1 cellular context compared by ENCODE assay signal in genomic region chr9:112489039-112489546, GRCh38.
TF ChIP-seq lines count a peak whose summit lies in the region.

No MANE protein-coding gene starts in this region.

TF ChIP-seq in HepG2, 621 proteins besides CTCF, POLR2A, EP300 and RAD21 (continued from another document):
- TF ChIP-seq SOX6 (IDR thresholded peaks at IDR 0.05) (no peak), SOX6 (CRISPR knock-in tag; IDR thresholded peaks at IDR 0.05) (peak; percentile 51; the same call in 1 of the 2 replicates), TRIM22 (IDR thresholded peaks at IDR 0.05) (no peak), KLF16 (CRISPR knock-in tag; IDR thresholded peaks at IDR 0.05) (0 out of 4 replicates have a peak, but pooled peaks of 1 of the 2 experiments have one; percentile 34), RARG (CRISPR knock-in tag; IDR thresholded peaks at IDR 0.05; ENCODE audit: low read depth) (no peak), ZNF776 (CRISPR knock-in tag; IDR thresholded peaks at IDR 0.05) (no peak), SIX4 (CRISPR knock-in tag; IDR thresholded peaks at IDR 0.05) (0 out of 2 replicates have a peak, but pooled peaks have one; percentile 29), MAFG (CRISPR knock-in tag; IDR thresholded peaks at IDR 0.05) (no peak), ZNF276 (CRISPR knock-in tag; IDR thresholded peaks at IDR 0.05; ENCODE audit: low read depth) (no peak), ZNF121 (CRISPR knock-in tag; IDR thresholded peaks at IDR 0.05) (no peak), NONO (IDR thresholded peaks at IDR 0.05) (no peak), NONO (CRISPR knock-in tag; conservative IDR thresholded peaks at IDR 0.05) (0 out of 2 replicates have a peak, but pooled peaks have one; percentile 29), CREBL2 (CRISPR knock-in tag; IDR thresholded peaks at IDR 0.05; ENCODE audit: borderline replicate concordance) (no peak), HCFC1 (IDR thresholded peaks at IDR 0.05; ENCODE audit: low read depth, low read length) (no peak), SOX13 (IDR thresholded peaks at IDR 0.05) (no peak), SOX13 (CRISPR knock-in tag; conservative IDR thresholded peaks at IDR 0.05 in 1 of 2, IDR thresholded peaks at IDR 0.05 in 1 of 2) (peak in 1 of 2 experiments; percentile 67; a peak in 2 of 4 replicates)
- TF ChIP-seq, protein P1, sequence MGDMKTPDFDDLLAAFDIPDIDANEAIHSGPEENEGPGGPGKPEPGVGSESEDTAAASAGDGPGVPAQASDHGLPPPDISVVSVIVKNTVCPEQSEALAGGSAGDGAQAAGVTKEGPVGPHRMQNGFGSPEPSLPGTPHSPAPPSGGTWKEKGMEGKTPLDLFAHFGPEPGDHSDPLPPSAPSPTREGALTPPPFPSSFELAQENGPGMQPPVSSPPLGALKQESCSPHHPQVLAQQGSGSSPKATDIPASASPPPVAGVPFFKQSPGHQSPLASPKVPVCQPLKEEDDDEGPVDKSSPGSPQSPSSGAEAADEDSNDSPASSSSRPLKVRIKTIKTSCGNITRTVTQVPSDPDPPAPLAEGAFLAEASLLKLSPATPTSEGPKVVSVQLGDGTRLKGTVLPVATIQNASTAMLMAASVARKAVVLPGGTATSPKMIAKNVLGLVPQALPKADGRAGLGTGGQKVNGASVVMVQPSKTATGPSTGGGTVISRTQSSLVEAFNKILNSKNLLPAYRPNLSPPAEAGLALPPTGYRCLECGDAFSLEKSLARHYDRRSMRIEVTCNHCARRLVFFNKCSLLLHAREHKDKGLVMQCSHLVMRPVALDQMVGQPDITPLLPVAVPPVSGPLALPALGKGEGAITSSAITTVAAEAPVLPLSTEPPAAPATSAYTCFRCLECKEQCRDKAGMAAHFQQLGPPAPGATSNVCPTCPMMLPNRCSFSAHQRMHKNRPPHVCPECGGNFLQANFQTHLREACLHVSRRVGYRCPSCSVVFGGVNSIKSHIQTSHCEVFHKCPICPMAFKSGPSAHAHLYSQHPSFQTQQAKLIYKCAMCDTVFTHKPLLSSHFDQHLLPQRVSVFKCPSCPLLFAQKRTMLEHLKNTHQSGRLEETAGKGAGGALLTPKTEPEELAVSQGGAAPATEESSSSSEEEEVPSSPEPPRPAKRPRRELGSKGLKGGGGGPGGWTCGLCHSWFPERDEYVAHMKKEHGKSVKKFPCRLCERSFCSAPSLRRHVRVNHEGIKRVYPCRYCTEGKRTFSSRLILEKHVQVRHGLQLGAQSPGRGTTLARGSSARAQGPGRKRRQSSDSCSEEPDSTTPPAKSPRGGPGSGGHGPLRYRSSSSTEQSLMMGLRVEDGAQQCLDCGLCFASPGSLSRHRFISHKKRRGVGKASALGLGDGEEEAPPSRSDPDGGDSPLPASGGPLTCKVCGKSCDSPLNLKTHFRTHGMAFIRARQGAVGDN (CRISPR knock-in tag; IDR thresholded peaks at IDR 0.05), result no peak
- TF ChIP-seq, protein P2, sequence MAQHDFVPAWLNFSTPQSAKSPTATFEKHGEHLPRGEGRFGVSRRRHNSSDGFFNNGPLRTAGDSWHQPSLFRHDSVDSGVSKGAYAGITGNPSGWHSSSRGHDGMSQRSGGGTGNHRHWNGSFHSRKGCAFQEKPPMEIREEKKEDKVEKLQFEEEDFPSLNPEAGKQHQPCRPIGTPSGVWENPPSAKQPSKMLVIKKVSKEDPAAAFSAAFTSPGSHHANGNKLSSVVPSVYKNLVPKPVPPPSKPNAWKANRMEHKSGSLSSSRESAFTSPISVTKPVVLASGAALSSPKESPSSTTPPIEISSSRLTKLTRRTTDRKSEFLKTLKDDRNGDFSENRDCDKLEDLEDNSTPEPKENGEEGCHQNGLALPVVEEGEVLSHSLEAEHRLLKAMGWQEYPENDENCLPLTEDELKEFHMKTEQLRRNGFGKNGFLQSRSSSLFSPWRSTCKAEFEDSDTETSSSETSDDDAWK (CRISPR knock-in tag; IDR thresholded peaks at IDR 0.05), result no peak
- TF ChIP-seq, protein P3, sequence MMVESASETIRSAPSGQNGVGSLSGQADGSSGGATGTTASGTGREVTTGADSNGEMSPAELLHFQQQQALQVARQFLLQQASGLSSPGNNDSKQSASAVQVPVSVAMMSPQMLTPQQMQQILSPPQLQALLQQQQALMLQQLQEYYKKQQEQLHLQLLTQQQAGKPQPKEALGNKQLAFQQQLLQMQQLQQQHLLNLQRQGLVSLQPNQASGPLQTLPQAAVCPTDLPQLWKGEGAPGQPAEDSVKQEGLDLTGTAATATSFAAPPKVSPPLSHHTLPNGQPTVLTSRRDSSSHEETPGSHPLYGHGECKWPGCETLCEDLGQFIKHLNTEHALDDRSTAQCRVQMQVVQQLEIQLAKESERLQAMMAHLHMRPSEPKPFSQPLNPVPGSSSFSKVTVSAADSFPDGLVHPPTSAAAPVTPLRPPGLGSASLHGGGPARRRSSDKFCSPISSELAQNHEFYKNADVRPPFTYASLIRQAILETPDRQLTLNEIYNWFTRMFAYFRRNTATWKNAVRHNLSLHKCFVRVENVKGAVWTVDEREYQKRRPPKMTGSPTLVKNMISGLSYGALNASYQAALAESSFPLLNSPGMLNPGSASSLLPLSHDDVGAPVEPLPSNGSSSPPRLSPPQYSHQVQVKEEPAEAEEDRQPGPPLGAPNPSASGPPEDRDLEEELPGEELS (CRISPR knock-in tag; IDR thresholded peaks at IDR 0.05), result peak; percentile 90
TF ChIP-seq in HepG2: peak in this region for 24.
